Comparison of ENCODE assay signal across 7 cellular contexts in the genomic region with DNA sequence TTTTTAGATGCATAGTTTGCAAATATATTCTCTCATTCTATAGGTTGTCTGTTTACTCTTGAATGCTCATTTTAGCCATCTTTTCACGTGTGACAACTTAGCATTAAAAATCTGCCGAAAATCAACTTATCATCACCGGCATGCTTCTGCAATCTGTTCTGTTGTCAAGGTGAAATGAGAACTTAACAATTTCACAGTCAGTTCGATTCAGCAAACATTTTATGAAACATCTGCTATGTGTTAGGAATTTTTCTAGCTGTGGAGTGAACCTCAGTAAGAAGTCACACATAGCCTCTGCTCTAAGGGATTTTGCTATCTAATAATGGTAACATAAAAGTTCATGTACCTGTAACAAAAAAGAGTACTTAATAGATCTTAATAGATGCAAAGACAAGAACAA.
"Had no signal": no experiment of that assay in that cellular context is flagged by ENCODE, and none has a peak within 500 bp of the region (broad histone marks: within the 10 kb centered on the region; RNA-seq: fewer than 3 reads in every experiment).

No MANE protein-coding gene starts in this region.

- ATAC-seq: GM12878 had no signal

- DNase-seq: GDM1, GF-D8 had no signal

- FAIRE-seq: G401.6, GM12878, GM12891, GM12892, GM18507 had no signal

- H3K4me3 ChIP-seq: GM12878 had no signal
